ENCODE assay signal across 10 cellular contexts in the genomic region with DNA sequence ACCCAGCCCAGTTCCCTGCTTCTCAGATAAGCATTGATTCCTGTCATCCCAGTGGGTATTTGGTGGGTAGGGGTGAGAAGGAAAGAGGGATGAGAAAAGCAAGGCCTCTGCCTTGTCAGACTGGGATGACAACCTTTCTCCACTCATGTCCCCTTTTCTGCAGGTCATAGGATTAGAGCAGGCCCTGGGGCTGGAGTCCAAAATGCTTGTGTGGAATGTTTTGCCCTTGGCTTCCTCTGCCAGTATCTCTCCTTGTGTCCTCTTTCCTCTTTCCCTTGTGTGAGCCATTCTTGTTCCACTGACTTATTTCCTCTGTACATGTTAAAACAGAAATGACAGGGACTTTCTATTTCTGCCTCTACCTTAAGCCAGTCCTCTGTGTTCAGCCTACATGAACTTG. TPM values are rescaled to one million over a fixed set of nuclear protein-coding genes. Genes with fewer than 3 reads are reported as not detected.
A peak's percentile ranks its signal among the peaks of the same experiment; 100 is the strongest.
DNase-seq lines count a peak whose midpoint lies in the region; ATAC-seq, FAIRE-seq and TF ChIP-seq lines count a peak whose summit lies in the region.
"Had no signal": no experiment of that assay in that cellular context is flagged by ENCODE, and none has a peak within 500 bp of the region (broad histone marks: within the 10 kb centered on the region; RNA-seq: fewer than 3 reads in every experiment).

No MANE protein-coding gene starts in this region.

- H3K4me1 Mint-ChIP-seq in CD8-positive, alpha-beta memory T cell: peaks cover 42 to 66% (median 55%) of the 10 kb centered on the region in 3 donors
- H3K4me1 Mint-ChIP-seq in activated CD4-positive, alpha-beta memory T cell treated with anti-CD3 and anti-CD28 coated beads for 36 hours (ENCODE audit: low read depth): peaks cover 41% of the 10 kb centered on the region

- DNase-seq in CD8-positive, alpha-beta memory T cell: no peak
- DNase-seq in activated CD4-positive, alpha-beta memory T cell treated with anti-CD3 and anti-CD28 coated beads for 36 hours: no peak
- no peak for DNase-seq in Right ventricle myocardium inferior (ENCODE audit: missing footprints)
- no peak for DNase-seq in D721Med (ENCODE audit: insufficient read length, low spot score)
- no peak for DNase-seq in mesenteric fat pad (ENCODE audit: low spot score)
- DNase-seq: activated CD4-positive, CD25-positive, alpha-beta regulatory T cell; stimulated activated CD4-positive, alpha-beta T cell treated with anti-CD3 and anti-CD28 coated beads, Interleukin-2, amount 100 ng/mL, for 24 hours had no signal

- no peaks in the 10 kb centered on the region for H3K9me3 ChIP-seq in CD8-positive, alpha-beta memory T cell (ENCODE audit: low read length)

- peaks cover 0 to 53% (median 10%) of the 10 kb centered on the region in 3 donors for H3K36me3 Mint-ChIP-seq in CD8-positive, alpha-beta memory T cell
- H3K36me3 Mint-ChIP-seq in activated CD4-positive, alpha-beta memory T cell treated with anti-CD3 and anti-CD28 coated beads for 36 hours: peaks cover 27% of the 10 kb centered on the region

- no peak overlapping the region for H3K4me3 ChIP-seq in CD8-positive, alpha-beta memory T cell (ENCODE audit: low read length)
- H3K4me3 ChIP-seq in rectal smooth muscle tissue (ENCODE audit: low read length): peak overlapping the region; percentile 35

- CTCF ChIA-PET in CD8-positive, alpha-beta memory T cell (lab: Charles Lee): interaction anchor here (1.2 to 6.0 kb wide), 3 partner anchors 25 to 70 kb away, joined by 3 to 126 read pairs (median 3); no protein-coding TSS in a partner anchor
- CTCF ChIA-PET in activated CD4-positive, alpha-beta memory T cell treated with anti-CD3 and anti-CD28 coated beads for 36 hours (lab: Charles Lee): interaction anchor here (1.3 to 1.5 kb wide), 3 partner anchors 23 to 71 kb away, joined by 3 to 4 read pairs (median 4); no protein-coding TSS in a partner anchor

- no peaks in the 10 kb centered on the region for H3K27me3 Mint-ChIP-seq in CD8-positive, alpha-beta memory T cell
- H3K27me3 Mint-ChIP-seq in activated CD4-positive, alpha-beta memory T cell treated with anti-CD3 and anti-CD28 coated beads for 36 hours: no peaks in the 10 kb centered on the region

- H3K36me3 ChIP-seq in CD8-positive, alpha-beta memory T cell (ENCODE audit: insufficient read depth, low read length): no peaks in the 10 kb centered on the region
- peaks cover 4% of the 10 kb centered on the region for H3K36me3 ChIP-seq in rectal smooth muscle tissue (ENCODE audit: control insufficient read depth, insufficient read depth, low read length)

- peaks cover 35% of the 10 kb centered on the region for H3K4me1 ChIP-seq in CD8-positive, alpha-beta memory T cell (ENCODE audit: insufficient read depth, low read length)
- peaks cover 32% of the 10 kb centered on the region for H3K4me1 ChIP-seq in rectal smooth muscle tissue (ENCODE audit: control insufficient read depth, insufficient read depth, low read length)

- POLR2A ChIA-PET in CD8-positive, alpha-beta memory T cell (lab: Charles Lee): no interaction called here
- POLR2A ChIA-PET in activated CD4-positive, alpha-beta memory T cell treated with anti-CD3 and anti-CD28 coated beads for 36 hours (lab: Charles Lee): interaction anchor here (0.6 to 1.0 kb wide), 2 partner anchors 22 to 43 kb away, joined by 4 read pairs; no protein-coding TSS in a partner anchor

- H3K27ac ChIP-seq in CD8-positive, alpha-beta memory T cell (ENCODE audit: low read depth, low read length): no peak overlapping the region
- H3K27ac ChIP-seq in rectal smooth muscle tissue (ENCODE audit: low read depth, low read length): peak overlapping the region; percentile 84

- intact Hi-C loops in activated CD4-positive, alpha-beta memory T cell treated with anti-CD3 and anti-CD28 coated beads for 36 hours (cut with micrococcal nuclease): loop anchor here (1.0 kb wide), 1 partner anchor 22 kb away; no protein-coding TSS in a partner anchor
- intact Hi-C loops in Right ventricle myocardium inferior (cut with DNase I): no loop called here

- H3K9me3 Mint-ChIP-seq in CD8-positive, alpha-beta memory T cell: peaks cover 0 to 2% (median 0%) of the 10 kb centered on the region in 5 donors
- H3K9me3 Mint-ChIP-seq in activated CD4-positive, alpha-beta memory T cell treated with anti-CD3 and anti-CD28 coated beads for 36 hours: no peaks in the 10 kb centered on the region

- TF ChIP-seq CTCF in D721Med (IDR thresholded peaks at IDR 0.05; ENCODE audit: insufficient read depth, missing control alignments): no peak

- FAIRE-seq in D721Med (lab: Jason Lieb, UNC): no peak

- H3K27ac Mint-ChIP-seq in CD8-positive, alpha-beta memory T cell: peak overlapping the region; percentile 81 to 99 (median 96)
- H3K27ac Mint-ChIP-seq in activated CD4-positive, alpha-beta memory T cell treated with anti-CD3 and anti-CD28 coated beads for 36 hours: peak overlapping the region; percentile 97

- no peak overlapping the region for H3K9ac ChIP-seq in rectal smooth muscle tissue (ENCODE audit: low read length)

- H3K4me3 Mint-ChIP-seq in CD8-positive, alpha-beta memory T cell: peak overlapping the region; percentile 87 to 100 (median 98)
- peak overlapping the region; percentile 90 for H3K4me3 Mint-ChIP-seq in activated CD4-positive, alpha-beta memory T cell treated with anti-CD3 and anti-CD28 coated beads for 36 hours

- peak; percentile 30 for ATAC-seq in Right ventricle myocardium inferior
- no peak for ATAC-seq in HG03378 (IDR thresholded peaks at IDR 0.05; ENCODE audit: unreplicated experiment)
- ATAC-seq in GM19452 (IDR thresholded peaks at IDR 0.05; ENCODE audit: unreplicated experiment): no peak

- H3K27me3 ChIP-seq in CD8-positive, alpha-beta memory T cell (ENCODE audit: insufficient read depth, low read length, poor library complexity, severe bottlenecking): no peaks in the 10 kb centered on the region
- H3K27me3 ChIP-seq in rectal smooth muscle tissue (ENCODE audit: control insufficient read depth, insufficient read depth, low read length): no peaks in the 10 kb centered on the region

RNA-seq across cellular contexts. Expression of gene ATP2B4, which starts 4.1 kb away (rescaled TPM):
- 10 to 100 TPM; 26.8 to 28.9 TPM for total RNA-seq in CD8-positive, alpha-beta memory T cell
- 37.7 TPM for polyA plus RNA-seq in CD8-positive, alpha-beta memory T cell
- total RNA-seq in activated CD4-positive, alpha-beta memory T cell treated with anti-CD3 and anti-CD28 coated beads for 36 hours: 10 to 100 TPM; 48.1 to 52.7 TPM
- total RNA-seq in Right ventricle myocardium inferior (87.1 TPM), mesenteric fat pad (122 TPM)
